In the genomic region with DNA sequence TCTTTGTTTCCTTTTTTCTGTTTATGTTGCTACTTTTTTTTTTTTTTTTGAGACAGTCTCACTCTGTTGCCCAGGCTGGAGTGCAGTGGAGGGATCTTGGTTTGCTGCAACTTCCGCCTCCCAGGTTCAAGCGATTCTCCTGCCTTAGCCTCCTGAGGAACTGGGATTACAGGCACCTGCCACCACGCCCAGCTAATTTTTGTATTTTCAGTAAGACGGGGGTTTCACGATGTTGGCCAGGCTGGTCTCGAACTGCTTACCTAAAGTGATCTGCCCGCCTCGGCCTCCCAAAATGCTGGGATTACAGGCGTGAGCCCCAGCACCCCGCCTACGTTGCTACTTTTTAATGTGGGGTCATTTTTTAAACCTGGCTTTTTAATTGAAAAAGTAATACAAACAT, we compare ENCODE assay signal across 8 cellular contexts. TPM values are rescaled to one million over a fixed set of nuclear protein-coding genes. Genes with fewer than 3 reads are reported as not detected.
A peak's percentile ranks its signal among the peaks of the same experiment; 100 is the strongest.
DNase-seq lines count a peak whose midpoint lies in the region; TF ChIP-seq lines count a peak whose summit lies in the region.
"Not testable (repeated sequence)": the region's sequence is repeated elsewhere in the genome, so short reads cannot be mapped to it uniquely, and the experiment has no call there.

No MANE protein-coding gene starts in this region.

- H3K9ac ChIP-seq in trophoblast cell (ENCODE audit: low read length) = not testable (repeated sequence)

- not testable (repeated sequence) for H3K27me3 Mint-ChIP-seq in CD4-positive, alpha-beta memory T cell

- H3K4me1 ChIP-seq in CD4-positive, alpha-beta memory T cell (ENCODE audit: insufficient read depth, low read length) = peaks cover 77% of the 10 kb centered on the region
- H3K4me1 ChIP-seq in esophagus (ENCODE audit: control insufficient read depth in 2 of 2, insufficient read depth in 2 of 2, low read length in 1 of 2); trophoblast cell (ENCODE audit: control insufficient read depth in 1 of 2, insufficient read depth in 2 of 2, low read length in 2 of 2): not testable (repeated sequence)
- peaks cover 31 to 37% of the 10 kb centered on the region in 2 donors for H3K4me1 ChIP-seq in thyroid gland

- not testable (repeated sequence) for H4K12ac ChIP-seq in trophoblast cell (ENCODE audit: low read depth, low read length)

- H3K79me2 ChIP-seq in trophoblast cell (ENCODE audit: control insufficient read depth, insufficient read depth, low read length, poor library complexity) = peaks cover 14% of the 10 kb centered on the region

- H2AK5ac ChIP-seq in trophoblast cell (ENCODE audit: low read length) = not testable (repeated sequence)

- H3K9me3 ChIP-seq in CD4-positive, alpha-beta memory T cell (ENCODE audit: control insufficient read depth in 1 of 2, low read length in 2 of 2); esophagus (ENCODE audit: control insufficient read depth in 2 of 2, insufficient read depth in 1 of 2, low read depth in 1 of 2, low read length in 1 of 2); trophoblast cell (ENCODE audit: insufficient read depth, low read depth, low read length); thyroid gland: not testable (repeated sequence)

- H3K36me3 ChIP-seq in CD4-positive, alpha-beta memory T cell (ENCODE audit: insufficient read depth, low read length); esophagus (ENCODE audit: control insufficient read depth in 2 of 2, insufficient read depth in 2 of 2, low read length in 1 of 2); trophoblast cell (ENCODE audit: control insufficient read depth in 1 of 2, insufficient read depth in 2 of 2, low read length in 2 of 2); thyroid gland: not testable (repeated sequence)

- H3K27ac ChIP-seq in CD4-positive, alpha-beta memory T cell (ENCODE audit: low read depth, low read length) = peak overlapping the region; percentile 89
- H3K27ac ChIP-seq in VCaP (peak overlapping the region; percentile 92), esophagus (ENCODE audit: low read depth in 2 of 2, low read length in 1 of 2) (peak overlapping the region; percentile 83 to 98), thyroid gland (peak overlapping the region; percentile 88 to 93 (median 92))
- not testable (repeated sequence) for H3K27ac ChIP-seq in trophoblast cell (ENCODE audit: low read depth, low read length)

- H3K4me1 Mint-ChIP-seq in CD4-positive, alpha-beta memory T cell = peaks cover 35 to 67% (median 50%) of the 10 kb centered on the region in 4 donors

- H2BK12ac ChIP-seq in trophoblast cell (ENCODE audit: low read length) = not testable (repeated sequence)

- H3K9me3 Mint-ChIP-seq in CD4-positive, alpha-beta memory T cell = not testable (repeated sequence)

- not testable (repeated sequence) for TF ChIP-seq POLR2A in lower leg skin (IDR thresholded peaks at IDR 0.05); thyroid gland (IDR thresholded peaks at IDR 0.05)

- peak overlapping the region; percentile 92 to 99 (median 97) for H3K27ac Mint-ChIP-seq in CD4-positive, alpha-beta memory T cell

- not testable (repeated sequence) for H4K8ac ChIP-seq in trophoblast cell (ENCODE audit: low read depth, low read length)

- H3K79me1 ChIP-seq in trophoblast cell (ENCODE audit: low read length) = peaks cover 12% of the 10 kb centered on the region

- POLR2A ChIA-PET in CD4-positive, alpha-beta memory T cell (lab: Charles Lee; ENCODE audit: partially characterized antibody) = interaction anchor here (1.0 to 3.4 kb wide), 21 partner anchors 14 to 1130 kb away, joined by 3 to 37 read pairs (median 11); a partner anchor contains a TSS

- not testable (repeated sequence) for H3K4ac ChIP-seq in trophoblast cell (ENCODE audit: low read depth, low read length)

- H3K4me2 ChIP-seq in trophoblast cell (ENCODE audit: low read length) = peak overlapping the region; percentile 81

- H2BK5ac ChIP-seq in trophoblast cell (ENCODE audit: low read depth, low read length, poor library complexity) = not testable (repeated sequence)

- H3K27me3 ChIP-seq in CD4-positive, alpha-beta memory T cell (ENCODE audit: insufficient read depth, low read length); esophagus (ENCODE audit: control insufficient read depth in 1 of 2, insufficient read depth in 2 of 2, low read length in 2 of 2); trophoblast cell (ENCODE audit: insufficient read depth, low read length); thyroid gland: not testable (repeated sequence)

- intact Hi-C loops in CD4-positive, alpha-beta memory T cell (cut with micrococcal nuclease) = loop anchor here (1.0 to 5.0 kb wide), 12 partner anchors 17 to 1129 kb away; a partner anchor contains a TSS
- intact Hi-C loops in lower leg skin (cut with DNase I; ENCODE audit: low total_unique reads) = not testable (repeated sequence)
- intact Hi-C loops in thyroid gland (cut with DNase I) = loop anchor here (10.0 kb wide), 1 partner anchor 87 kb away; no protein-coding TSS in a partner anchor

- H3K18ac ChIP-seq in trophoblast cell (ENCODE audit: low read length) = not testable (repeated sequence)

- 41 to 45% methylated on average over 11 of the region's 11 CpGs for WGBS in esophagus, 2 donors
- 50 to 57% methylated on average over 11 of the region's 11 CpGs for WGBS in lower leg skin, 2 donors
- no CpG with 5 or more reads among the region's 11 CpGs for WGBS in trophoblast cell (ENCODE audit: extremely low coverage, insufficient coverage, insufficient read length)
- WGBS in thyroid gland, 2 donors = 62 to 73% methylated on average over 11 of the region's 11 CpGs

- not testable (repeated sequence) for TF ChIP-seq CTCF in VCaP (conservative IDR thresholded peaks at IDR 0.05); astrocyte of the cerebellum (IDR thresholded peaks at IDR 0.05; ENCODE audit: low read depth, low read length, missing control alignments); lower leg skin (IDR thresholded peaks at IDR 0.05); thyroid gland (IDR thresholded peaks at IDR 0.05)

- not testable (repeated sequence) for H2BK120ac ChIP-seq in trophoblast cell (ENCODE audit: insufficient read depth, low read length, poor library complexity)

- not testable (repeated sequence) for H4K91ac ChIP-seq in trophoblast cell (ENCODE audit: low read depth, low read length)

- CTCF ChIA-PET in CD4-positive, alpha-beta memory T cell (lab: Charles Lee; ENCODE audit: partially characterized antibody) = interaction anchor here (0.8 to 2.8 kb wide), 12 partner anchors 11 to 441 kb away, joined by 3 to 14 read pairs (median 4); a partner anchor contains a TSS

- not testable (repeated sequence) for H3K23ac ChIP-seq in trophoblast cell (ENCODE audit: low read length)

- H3K4me3 Mint-ChIP-seq in CD4-positive, alpha-beta memory T cell = peak overlapping the region; percentile 84 to 99 (median 96)

- peak overlapping the region; percentile 82 to 86 for H3K4me3 ChIP-seq in CD4-positive, alpha-beta memory T cell (ENCODE audit: low read length in 2 of 2)
- H3K4me3 ChIP-seq in Jurkat, Clone E6-1 (ENCODE audit: low read length) = peak overlapping the region; percentile 98
- peak overlapping the region; percentile 61 for H3K4me3 ChIP-seq in astrocyte of the cerebellum (ENCODE audit: low read depth, low read length)
- peak overlapping the region in 1 of 2 donors; percentile 92 for H3K4me3 ChIP-seq in esophagus (ENCODE audit: low read depth in 1 of 2, low read length in 2 of 2)
- peak overlapping the region; percentile 37 for H3K4me3 ChIP-seq in lower leg skin (ENCODE audit: low read depth, poor library complexity, severe bottlenecking)
- not testable (repeated sequence) for H3K4me3 ChIP-seq in trophoblast cell (ENCODE audit: low read depth, low read length)
- H3K4me3 ChIP-seq in thyroid gland (replicated peaks in 1 of 3) = peak overlapping the region in 1 of 3 donors; percentile 96

- peaks cover 0 to 24% of the 10 kb centered on the region in 2 donors for H3K36me3 Mint-ChIP-seq in CD4-positive, alpha-beta memory T cell

- in situ Hi-C loops in astrocyte of the cerebellum (cut with HindIII; ENCODE audit: low sequenced_read_pairs) = not testable (repeated sequence)

- DNase-seq in CD4-positive, alpha-beta memory T cell = peak in 1 of 5 donors; percentile 10
- DNase-seq in Jurkat, Clone E6-1 (ENCODE audit: low read depth, low spot score); astrocyte of the cerebellum (ENCODE audit: low read depth); lower leg skin (ENCODE audit: low spot score in 2 of 2); trophoblast cell: not testable (repeated sequence)
- DNase-seq in thyroid gland = peak in 1 of 2 donors; percentile 10

- H3K14ac ChIP-seq in trophoblast cell (ENCODE audit: low read length) = not testable (repeated sequence)

- H2AFZ ChIP-seq in trophoblast cell (ENCODE audit: insufficient read depth, low read length, poor library complexity) = not testable (repeated sequence)

RNA-seq across cellular contexts. Expression of a gene that starts 1.2 kb away (rescaled TPM):
- 10 to 100 TPM; 26.3 to 27.1 TPM for total RNA-seq in CD4-positive, alpha-beta memory T cell
- polyA plus RNA-seq in CD4-positive, alpha-beta memory T cell = 1 to 10 TPM; 2.4 to 7.6 TPM
- 14.2 TPM for polyA plus RNA-seq in Jurkat, Clone E6-1 (2012; ENCODE audit: insufficient read depth, insufficient read length)
- polyA plus RNA-seq in esophagus = 1 to 10 TPM; 4.3 to 5.8 TPM
- total RNA-seq in lower leg skin (10 to 100 TPM; 31.3 to 62.3 (median 37.6) TPM), thyroid gland (10 to 100 TPM; 42.7 to 56.1 (median 44.9) TPM)
- polyA plus RNA-seq in trophoblast cell (2013) = 16.3 and 16.6 TPM in 2 replicates
